Comparison of ENCODE assay signal across 1 cellular context in the genomic region with DNA sequence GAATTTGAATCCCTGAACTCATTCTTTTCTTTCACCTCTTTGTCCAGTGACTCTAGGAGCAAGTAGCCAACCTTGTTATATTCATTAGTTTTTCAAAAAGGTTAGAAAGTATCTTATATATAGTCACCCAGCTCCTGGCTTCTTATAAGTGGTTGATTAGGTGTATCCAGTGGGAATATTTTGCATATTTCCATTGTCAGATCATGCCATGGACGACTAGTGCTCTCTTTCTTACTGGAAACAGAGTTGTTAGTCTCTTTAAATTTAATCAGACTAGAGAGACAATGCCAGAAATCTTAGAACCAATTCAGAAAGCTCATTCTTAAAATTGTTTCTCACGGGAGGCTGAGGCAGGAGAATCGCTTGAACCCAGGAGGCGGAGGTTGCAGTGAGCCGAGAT.
TF ChIP-seq lines count a peak whose summit lies in the region.

No MANE protein-coding gene starts in this region.

TF ChIP-seq in SK-N-SH, 30 proteins besides CTCF, POLR2A, EP300 and RAD21 (continued from another document):
- TF ChIP-seq, protein P1, sequence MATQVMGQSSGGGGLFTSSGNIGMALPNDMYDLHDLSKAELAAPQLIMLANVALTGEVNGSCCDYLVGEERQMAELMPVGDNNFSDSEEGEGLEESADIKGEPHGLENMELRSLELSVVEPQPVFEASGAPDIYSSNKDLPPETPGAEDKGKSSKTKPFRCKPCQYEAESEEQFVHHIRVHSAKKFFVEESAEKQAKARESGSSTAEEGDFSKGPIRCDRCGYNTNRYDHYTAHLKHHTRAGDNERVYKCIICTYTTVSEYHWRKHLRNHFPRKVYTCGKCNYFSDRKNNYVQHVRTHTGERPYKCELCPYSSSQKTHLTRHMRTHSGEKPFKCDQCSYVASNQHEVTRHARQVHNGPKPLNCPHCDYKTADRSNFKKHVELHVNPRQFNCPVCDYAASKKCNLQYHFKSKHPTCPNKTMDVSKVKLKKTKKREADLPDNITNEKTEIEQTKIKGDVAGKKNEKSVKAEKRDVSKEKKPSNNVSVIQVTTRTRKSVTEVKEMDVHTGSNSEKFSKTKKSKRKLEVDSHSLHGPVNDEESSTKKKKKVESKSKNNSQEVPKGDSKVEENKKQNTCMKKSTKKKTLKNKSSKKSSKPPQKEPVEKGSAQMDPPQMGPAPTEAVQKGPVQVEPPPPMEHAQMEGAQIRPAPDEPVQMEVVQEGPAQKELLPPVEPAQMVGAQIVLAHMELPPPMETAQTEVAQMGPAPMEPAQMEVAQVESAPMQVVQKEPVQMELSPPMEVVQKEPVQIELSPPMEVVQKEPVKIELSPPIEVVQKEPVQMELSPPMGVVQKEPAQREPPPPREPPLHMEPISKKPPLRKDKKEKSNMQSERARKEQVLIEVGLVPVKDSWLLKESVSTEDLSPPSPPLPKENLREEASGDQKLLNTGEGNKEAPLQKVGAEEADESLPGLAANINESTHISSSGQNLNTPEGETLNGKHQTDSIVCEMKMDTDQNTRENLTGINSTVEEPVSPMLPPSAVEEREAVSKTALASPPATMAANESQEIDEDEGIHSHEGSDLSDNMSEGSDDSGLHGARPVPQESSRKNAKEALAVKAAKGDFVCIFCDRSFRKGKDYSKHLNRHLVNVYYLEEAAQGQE (IDR thresholded peaks at IDR 0.05; ENCODE audit: low read depth, low read length): no peak
